In the genomic region with DNA sequence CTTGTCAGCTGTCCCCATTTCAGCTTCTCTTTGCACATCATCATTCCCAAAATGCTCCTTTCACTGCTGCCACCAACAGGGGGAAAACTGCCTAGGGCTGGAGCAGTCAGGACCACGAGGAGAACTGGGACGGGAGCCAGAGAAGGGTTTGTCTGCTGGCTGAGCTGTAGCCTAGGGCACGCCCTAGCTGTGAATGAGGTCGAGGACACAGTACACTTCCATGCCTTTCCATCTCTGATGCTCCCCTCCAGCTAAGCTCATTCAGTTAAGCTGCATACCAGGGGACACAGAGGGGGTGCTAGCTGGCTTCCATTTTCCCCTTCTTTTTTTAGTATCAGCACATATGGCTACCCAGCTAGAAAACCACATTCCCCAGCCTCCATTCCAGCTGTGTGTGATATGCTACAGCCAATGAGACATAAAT, we compare ENCODE assay signal across 8 cellular contexts.
DNase-seq lines count a peak whose midpoint lies in the region; ATAC-seq and TF ChIP-seq lines count a peak whose summit lies in the region.

No MANE protein-coding gene starts in this region.

- no peak overlapping the region for H3K9ac ChIP-seq in colonic mucosa (ENCODE audit: low read depth in 2 of 2, low read length in 2 of 2)

- no peaks in the 10 kb centered on the region for H3K9me3 ChIP-seq in CD8-positive, alpha-beta T cell (ENCODE audit: low read length)
- H3K9me3 ChIP-seq in colonic mucosa (no peaks in the 10 kb centered on the region), lung (ENCODE audit: control insufficient read depth in 2 of 2, insufficient read depth in 1 of 2, low read length in 1 of 2) (no peaks in the 10 kb centered on the region)

- no peak overlapping the region for H3K4me3 ChIP-seq in CD8-positive, alpha-beta T cell (ENCODE audit: low read depth, low read length)
- H3K4me3 ChIP-seq in colonic mucosa (no peak overlapping the region), lung (no peak overlapping the region)

- no peaks in the 10 kb centered on the region for H3K9me3 Mint-ChIP-seq in CD8-positive, alpha-beta T cell

- CTCF ChIA-PET in CD8-positive, alpha-beta T cell (lab: Charles Lee) = interaction anchor here (0.7 to 1.5 kb wide), 8 partner anchors 9 to 211 kb away, joined by 3 to 9 read pairs (median 4); a partner anchor contains a TSS

- H3K4me1 ChIP-seq in CD8-positive, alpha-beta T cell (ENCODE audit: insufficient read depth, low read length) = peaks cover 19% of the 10 kb centered on the region
- no peaks in the 10 kb centered on the region for H3K4me1 ChIP-seq in colonic mucosa
- peaks cover 3 to 8% of the 10 kb centered on the region in 2 donors for H3K4me1 ChIP-seq in lung (ENCODE audit: control insufficient read depth in 2 of 2, insufficient read depth in 2 of 2, low read length in 2 of 2)

- intact Hi-C loops in CD8-positive, alpha-beta T cell (cut with DNase I, micrococcal nuclease) = no loop called here
- intact Hi-C loops in colonic mucosa (cut with DNase I) = no loop called here

- peak overlapping the region; percentile 88 for H3K27ac Mint-ChIP-seq in CD8-positive, alpha-beta T cell

- ATAC-seq in CD8-positive, alpha-beta T cell = no peak
- ATAC-seq in lung (ENCODE audit: insufficient read depth, low FRiP score) (no peak), HG02852 (IDR thresholded peaks at IDR 0.05; ENCODE audit: unreplicated experiment) (no peak), GM18907 (IDR thresholded peaks at IDR 0.05; ENCODE audit: unreplicated experiment) (no peak)

- H3K27ac ChIP-seq in CD8-positive, alpha-beta T cell (ENCODE audit: low read depth, low read length) = no peak overlapping the region
- no peak overlapping the region for H3K27ac ChIP-seq in colonic mucosa
- no peak overlapping the region for H3K27ac ChIP-seq in lung (ENCODE audit: low read depth in 1 of 2, low read length in 1 of 2)

- no peaks in the 10 kb centered on the region for H3K27me3 ChIP-seq in CD8-positive, alpha-beta T cell (ENCODE audit: insufficient read depth, low read length)
- H3K27me3 ChIP-seq in colonic mucosa (no peaks in the 10 kb centered on the region), lung (ENCODE audit: control insufficient read depth, insufficient read depth) (no peaks in the 10 kb centered on the region)

- peaks cover 47% of the 10 kb centered on the region for H3K36me3 ChIP-seq in CD8-positive, alpha-beta T cell (ENCODE audit: insufficient read depth, low read length)
- H3K36me3 ChIP-seq in colonic mucosa = no peaks in the 10 kb centered on the region
- H3K36me3 ChIP-seq in lung (ENCODE audit: control insufficient read depth in 2 of 2, insufficient read depth in 2 of 2, low read length in 2 of 2) = peaks cover 0 to 2% of the 10 kb centered on the region in 2 donors

- TF ChIP-seq CTCF in CD8-positive, alpha-beta T cell (IDR thresholded peaks at IDR 0.05) = no peak
- TF ChIP-seq CTCF in colonic mucosa (IDR thresholded peaks at IDR 0.05) = peak; percentile 12
- TF ChIP-seq CTCF in lung (IDR thresholded peaks at IDR 0.05; ENCODE audit: control extremely low read depth, extremely low read depth) = peak; percentile 38

- peaks cover 69% of the 10 kb centered on the region for H3K36me3 Mint-ChIP-seq in CD8-positive, alpha-beta T cell

- no peak overlapping the region for H3K4me3 Mint-ChIP-seq in CD8-positive, alpha-beta T cell

- peaks cover 53% of the 10 kb centered on the region for H3K4me1 Mint-ChIP-seq in CD8-positive, alpha-beta T cell (ENCODE audit: low read depth)

- no peaks in the 10 kb centered on the region for H3K27me3 Mint-ChIP-seq in CD8-positive, alpha-beta T cell (ENCODE audit: low read depth)

- whole genome bisulfite sequencing in lung, 2 donors = 26 to 51% methylated on average over 4 of the region's 4 CpGs

- POLR2A ChIA-PET in CD8-positive, alpha-beta T cell (lab: Charles Lee) = interaction anchor here (0.9 to 1.9 kb wide), 6 partner anchors 8 to 66 kb away, joined by 3 to 11 read pairs (median 4); a partner anchor contains a TSS

- DNase-seq in CD8-positive, alpha-beta T cell = no peak
- DNase-seq in NCI-H2081 treated with DMSO at 0.1 percent for 48 hours (lab: John Stamatoyannopoulos, UW) = peak; percentile 13
- DNase-seq in colonic mucosa = peak; percentile 66
- peak; percentile 45 for DNase-seq in lung (ENCODE audit: low spot score)
- DNase-seq in DMS79 treated with DMSO at 0.1 percent for 48 hours (lab: John Stamatoyannopoulos, UW) = no peak
- no peak for DNase-seq in activated naive CD4-positive, alpha-beta T cell treated with Interleukin-2 at 50 U/mL for 16 hours

Comparison
In these comparisons a context has a peak if more than half of its experiments do, and no peak if none do; other contexts are left out.
1. DNase-seq: peak in NCI-H2081 treated with DMSO at 0.1 percent for 48 hours (single experiment), colonic mucosa (single experiment) and lung (single experiment); none in CD8-positive, alpha-beta T cell (0 of 7), DMS79 treated with DMSO at 0.1 percent for 48 hours (single experiment) and activated naive CD4-positive, alpha-beta T cell treated with Interleukin-2 at 50 U/mL for 16 hours (single experiment).